ENCODE assay signal across 13 cellular contexts in the genomic region with DNA sequence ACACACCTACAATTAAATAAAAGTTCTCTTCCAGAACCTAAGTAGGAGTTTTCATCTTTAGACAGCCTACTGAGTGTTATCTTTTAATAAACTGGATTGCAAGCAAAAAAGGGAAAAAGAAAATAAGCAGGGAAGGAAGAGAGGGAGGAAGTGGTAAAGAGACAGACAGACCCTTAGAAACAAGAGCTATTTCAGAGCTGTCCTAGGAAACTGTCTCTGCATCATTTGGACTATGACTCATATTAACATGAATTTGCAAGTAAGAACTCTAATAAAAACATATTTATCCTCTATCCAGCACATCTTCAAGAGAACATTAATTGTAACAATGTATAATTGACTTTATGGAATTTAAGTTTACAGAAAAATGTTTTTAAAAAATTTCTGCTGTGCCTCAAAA.
"Had no signal": no experiment of that assay in that cellular context is flagged by ENCODE, and none has a peak within 500 bp of the region (broad histone marks: within the 10 kb centered on the region; RNA-seq: fewer than 3 reads in every experiment).

No MANE protein-coding gene starts in this region.

- H3K36me3 ChIP-seq: thyroid gland had no signal

- H3K27me3 ChIP-seq: thyroid gland had no signal

- H2AFZ ChIP-seq: parathyroid adenoma had no signal

- H3K79me2 ChIP-seq: parathyroid adenoma had no signal

- ATAC-seq: left ventricle myocardium superior; naive thymus-derived CD8-positive, alpha-beta T cell; stimulated activated effector memory CD8-positive, alpha-beta T cell treated with anti-CD3 and anti-CD28 coated beads, Interleukin-12 subunit alpha, Interleukin-12 subunit beta, amount 100 ng/mL, for 72 hours had no signal

- FAIRE-seq: kidney had no signal

- H3K27ac ChIP-seq: parathyroid adenoma, thyroid gland had no signal

- DNase-seq: activated CD4-positive, alpha-beta T cell treated with anti-CD3 and anti-CD28 coated beads, Interleukin-2, amount 10 ng/mL, durations not matched to agents 24 days and 14 days; activated CD4-positive, CD25-positive, alpha-beta regulatory T cell; activated CD8-positive, alpha-beta memory T cell treated with anti-CD3 and anti-CD28 coated beads for 24 hours; activated naive CD8-positive, alpha-beta T cell treated with anti-CD3 and anti-CD28 coated beads, Interleukin-2, amount 10 ng/mL, durations not matched to agents 7 days and 5 days; anterior cingulate cortex; hypothalamus; kidney; left ventricle myocardium superior; naive thymus-derived CD8-positive, alpha-beta T cell; stimulated activated CD4-positive, alpha-beta T cell treated with anti-CD3 and anti-CD28 coated beads, Interleukin-12 subunit alpha, Interleukin-12 subunit beta, amount 100 ng/mL, for 4 hours; thyroid gland had no signal

- H3K9me3 ChIP-seq: thyroid gland had no signal

- H3K4me3 ChIP-seq: thyroid gland had no signal

- H3K4me1 ChIP-seq: parathyroid adenoma, thyroid gland had no signal
